13 cellular contexts compared by ENCODE assay signal in genomic region chrX:141405878-141406492, GRCh38.
DNase-seq lines count a peak whose midpoint lies in the region; ATAC-seq lines count a peak whose summit lies in the region.
"Had no signal": no experiment of that assay in that cellular context is flagged by ENCODE, and none has a peak within 500 bp of the region (broad histone marks: within the 10 kb centered on the region; RNA-seq: fewer than 3 reads in every experiment).

No MANE protein-coding gene starts in this region.

- ATAC-seq in GM19467 (IDR thresholded peaks at IDR 0.05; ENCODE audit: unreplicated experiment) (no peak), GM18519 (IDR thresholded peaks at IDR 0.05; ENCODE audit: low FRiP score, unreplicated experiment) (no peak), HG02642 (IDR thresholded peaks at IDR 0.05; ENCODE audit: poor library complexity, unreplicated experiment) (no peak)
- ATAC-seq: activated CD8-positive, alpha-beta T cell treated with anti-CD3 and anti-CD28 coated beads for 36 hours; activated naive CD4-positive, alpha-beta T cell treated with anti-CD3 and anti-CD28 coated beads, Interleukin-2, amount 50 U/mL, for 72 hours had no signal

- DNase-seq in AG08396 (ENCODE audit: low spot score), result peak; percentile 20
- peak; percentile 1 for DNase-seq in HuH-7.5 (ENCODE audit: low spot score)
- DNase-seq in T47D (ENCODE audit: low read depth in 1 of 2, low spot score in 1 of 2), result peak; percentile 1 to 32
- DNase-seq in kidney glomerular epithelial cell (lab: John Stamatoyannopoulos, UW), result peak; percentile 9
- no peak for DNase-seq in NCI-H345 (lab: John Stamatoyannopoulos, UW)
- DNase-seq: activated CD8-positive, alpha-beta T cell treated with anti-CD3 and anti-CD28 coated beads for 36 hours; C1 segment of cervical spinal cord; stimulated activated CD4-positive, alpha-beta T cell treated with anti-CD3 and anti-CD28 coated beads, Interleukin-4, amount 100 ng/mL, for 1 hour; T-helper 1 cell had no signal

- in situ Hi-C loops in T47D (cut with HindIII; ENCODE audit: low pct_unique_long_range_greater_than_20kb, low sequenced_read_pairs), result no loop called here
